11 cellular contexts compared by ENCODE assay signal in genomic region chr3:153392363-153392762, GRCh38.
"Had no signal": no experiment of that assay in that cellular context is flagged by ENCODE, and none has a peak within 500 bp of the region (broad histone marks: within the 10 kb centered on the region; RNA-seq: fewer than 3 reads in every experiment).

No MANE protein-coding gene starts in this region.

- H3K4me1 ChIP-seq: HAP-1 had no signal

- H3K9ac ChIP-seq: GM23248 had no signal

- H3K27ac ChIP-seq: GM23248 had no signal

- H2AFZ ChIP-seq: GM23248, GM23338 had no signal

- H3K9me3 ChIP-seq: HAP-1 had no signal

- H3K4me3 Mint-ChIP-seq: GM23338, H9, HFFc6 had no signal

- H3K36me3 ChIP-seq: HAP-1 had no signal

- ATAC-seq: GM23338, HCT116 had no signal

- DNase-seq: GM23248, GOT3, H7, H9, HCEC 1CT, HFFc6 had no signal

- H3K4me2 ChIP-seq: GM23338 had no signal

- FAIRE-seq: H1, H54 had no signal

- H3K4me3 ChIP-seq: GM23248, GM23338, HAP-1 had no signal

- H3K27ac Mint-ChIP-seq: GM23338, H9, HFFc6 had no signal
